In the genomic region with DNA sequence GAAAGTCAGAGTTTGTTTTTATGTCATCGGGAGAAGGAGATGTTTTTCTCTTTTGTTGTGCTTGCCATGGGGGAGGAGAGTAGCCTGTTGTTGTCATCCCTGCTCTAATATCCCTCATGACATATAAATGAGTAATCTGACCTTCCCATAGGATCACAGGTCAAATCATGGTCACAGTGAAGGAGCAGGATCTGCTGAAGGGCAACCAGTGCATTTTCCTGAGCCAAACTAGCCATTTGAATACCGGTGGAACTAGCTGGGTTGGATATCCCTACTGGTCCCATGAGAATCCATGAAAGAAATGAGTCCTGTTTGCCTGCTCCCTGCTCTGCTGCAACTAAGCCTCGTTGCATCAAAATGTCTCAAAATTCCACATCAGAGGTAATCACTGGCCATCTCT, we compare ENCODE assay signal across 17 cellular contexts.
"Had no signal": no experiment of that assay in that cellular context is flagged by ENCODE, and none has a peak within 500 bp of the region (broad histone marks: within the 10 kb centered on the region; RNA-seq: fewer than 3 reads in every experiment).

No MANE protein-coding gene starts in this region.

- H3K9me3 ChIP-seq: esophagus squamous epithelium, thyroid gland, uterus had no signal

- H3K36me3 ChIP-seq: cardiac muscle cell, esophagus squamous epithelium, heart right ventricle, sigmoid colon, thyroid gland, uterus had no signal

- H3K27ac ChIP-seq: cardiac muscle cell, esophagus squamous epithelium, heart right ventricle, sigmoid colon, thyroid gland, uterus had no signal

- DNase-seq: activated CD4-positive, alpha-beta T cell treated with anti-CD3 and anti-CD28 coated beads for 36 hours; activated CD4-positive, alpha-beta T cell treated with anti-CD3 and anti-CD28 coated beads, Interleukin-2, amount 50 U/mL, for 48 hours; activated naive CD4-positive, alpha-beta T cell; activated naive CD8-positive, alpha-beta T cell treated with anti-CD3 and anti-CD28 coated beads for 36 hours; activated T-cell treated with anti-CD3 and anti-CD28 coated beads for 4 hours; amniotic stem cell; dermis blood vessel endothelial cell; effector memory CD4-positive, alpha-beta T cell; esophagus squamous epithelium; heart right ventricle; sigmoid colon; stimulated activated naive B cell treated with anti-CD40 and anti-IgM and Interleukin-4, amounts not matched to agents 10 μg/mL and 1 μg/mL and 100 μg/mL, for 72 hours; thyroid gland; uterus had no signal

- H3K27me3 ChIP-seq: cardiac muscle cell, esophagus squamous epithelium, sigmoid colon, thyroid gland, uterus had no signal

- H3K4me1 ChIP-seq: esophagus squamous epithelium, heart right ventricle, sigmoid colon, thyroid gland, uterus had no signal

- FAIRE-seq: islet of Langerhans had no signal

- H3K4me3 ChIP-seq: cardiac muscle cell, esophagus squamous epithelium, heart right ventricle, lung, sigmoid colon, thyroid gland, uterus had no signal
